In the genomic region with DNA sequence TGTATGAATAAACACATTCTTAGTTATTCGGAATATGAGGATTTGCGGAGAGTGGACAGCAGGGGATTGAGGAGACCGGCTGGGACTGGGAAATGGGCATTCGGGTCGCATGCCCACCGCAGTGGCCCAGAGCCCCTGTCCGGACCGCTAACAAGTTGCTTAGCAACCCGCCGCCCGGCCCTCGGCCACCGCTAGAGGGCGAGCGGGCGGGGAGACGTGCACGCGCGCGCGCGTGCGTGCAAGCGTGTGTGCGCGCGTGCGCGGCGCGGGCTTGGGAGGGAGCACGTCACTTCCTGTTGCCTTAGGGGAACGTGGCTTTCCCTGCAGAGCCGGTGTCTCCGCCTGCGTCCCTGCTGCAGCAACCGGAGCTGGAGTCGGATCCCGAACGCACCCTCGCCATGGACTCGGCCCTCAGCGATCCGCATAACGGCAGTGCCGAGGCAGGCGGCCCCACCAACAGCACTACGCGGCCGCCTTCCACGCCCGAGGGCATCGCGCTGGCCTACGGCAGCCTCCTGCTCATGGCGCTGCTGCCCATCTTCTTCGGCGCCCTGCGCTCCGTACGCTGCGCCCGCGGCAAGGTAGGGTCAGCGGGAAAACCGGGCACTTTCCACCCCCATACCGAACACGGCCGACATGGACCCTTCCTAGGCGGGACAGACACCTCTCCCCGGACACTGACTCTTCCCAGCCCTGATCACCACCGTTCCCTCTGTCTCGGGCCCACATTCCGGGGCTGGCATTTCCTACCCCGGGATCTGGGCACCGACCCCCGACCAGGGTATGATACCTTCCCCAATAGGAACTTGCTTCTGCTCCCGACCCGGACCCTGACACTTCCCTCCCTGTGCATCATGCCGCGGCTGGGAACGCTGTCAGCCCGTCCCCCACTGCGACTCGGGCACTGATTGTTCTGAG, we compare ENCODE assay signal across 1 cellular context.
TF ChIP-seq lines count a peak whose summit lies in the region.

A gene with protein sequence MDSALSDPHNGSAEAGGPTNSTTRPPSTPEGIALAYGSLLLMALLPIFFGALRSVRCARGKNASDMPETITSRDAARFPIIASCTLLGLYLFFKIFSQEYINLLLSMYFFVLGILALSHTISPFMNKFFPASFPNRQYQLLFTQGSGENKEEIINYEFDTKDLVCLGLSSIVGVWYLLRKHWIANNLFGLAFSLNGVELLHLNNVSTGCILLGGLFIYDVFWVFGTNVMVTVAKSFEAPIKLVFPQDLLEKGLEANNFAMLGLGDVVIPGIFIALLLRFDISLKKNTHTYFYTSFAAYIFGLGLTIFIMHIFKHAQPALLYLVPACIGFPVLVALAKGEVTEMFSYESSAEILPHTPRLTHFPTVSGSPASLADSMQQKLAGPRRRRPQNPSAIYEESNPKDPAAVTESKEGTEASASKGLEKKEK (plus strand): TSS at position 289 of the 918 bp plus-strand sequence. CDS start 110 bp downstream, at position 399.

TF ChIP-seq in K562, 482 proteins besides CTCF, POLR2A, EP300 and RAD21 (continued from another document and continues in another):
- TF ChIP-seq MEIS2 (IDR thresholded peaks at IDR 0.05; ENCODE audit: partially characterized antibody): peak; percentile 72
- TF ChIP-seq BMI1 (IDR thresholded peaks at IDR 0.05; ENCODE audit: low read length): no peak
- TF ChIP-seq ZNF507 (tag; conservative IDR thresholded peaks at IDR 0.05): no peak
- TF ChIP-seq, protein P1, sequence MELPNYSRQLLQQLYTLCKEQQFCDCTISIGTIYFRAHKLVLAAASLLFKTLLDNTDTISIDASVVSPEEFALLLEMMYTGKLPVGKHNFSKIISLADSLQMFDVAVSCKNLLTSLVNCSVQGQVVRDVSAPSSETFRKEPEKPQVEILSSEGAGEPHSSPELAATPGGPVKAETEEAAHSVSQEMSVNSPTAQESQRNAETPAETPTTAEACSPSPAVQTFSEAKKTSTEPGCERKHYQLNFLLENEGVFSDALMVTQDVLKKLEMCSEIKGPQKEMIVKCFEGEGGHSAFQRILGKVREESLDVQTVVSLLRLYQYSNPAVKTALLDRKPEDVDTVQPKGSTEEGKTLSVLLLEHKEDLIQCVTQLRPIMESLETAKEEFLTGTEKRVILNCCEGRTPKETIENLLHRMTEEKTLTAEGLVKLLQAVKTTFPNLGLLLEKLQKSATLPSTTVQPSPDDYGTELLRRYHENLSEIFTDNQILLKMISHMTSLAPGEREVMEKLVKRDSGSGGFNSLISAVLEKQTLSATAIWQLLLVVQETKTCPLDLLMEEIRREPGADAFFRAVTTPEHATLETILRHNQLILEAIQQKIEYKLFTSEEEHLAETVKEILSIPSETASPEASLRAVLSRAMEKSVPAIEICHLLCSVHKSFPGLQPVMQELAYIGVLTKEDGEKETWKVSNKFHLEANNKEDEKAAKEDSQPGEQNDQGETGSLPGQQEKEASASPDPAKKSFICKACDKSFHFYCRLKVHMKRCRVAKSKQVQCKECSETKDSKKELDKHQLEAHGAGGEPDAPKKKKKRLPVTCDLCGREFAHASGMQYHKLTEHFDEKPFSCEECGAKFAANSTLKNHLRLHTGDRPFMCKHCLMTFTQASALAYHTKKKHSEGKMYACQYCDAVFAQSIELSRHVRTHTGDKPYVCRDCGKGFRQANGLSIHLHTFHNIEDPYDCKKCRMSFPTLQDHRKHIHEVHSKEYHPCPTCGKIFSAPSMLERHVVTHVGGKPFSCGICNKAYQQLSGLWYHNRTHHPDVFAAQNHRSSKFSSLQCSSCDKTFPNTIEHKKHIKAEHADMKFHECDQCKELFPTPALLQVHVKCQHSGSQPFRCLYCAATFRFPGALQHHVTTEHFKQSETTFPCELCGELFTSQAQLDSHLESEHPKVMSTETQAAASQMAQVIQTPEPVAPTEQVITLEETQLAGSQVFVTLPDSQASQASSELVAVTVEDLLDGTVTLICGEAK (IDR thresholded peaks at IDR 0.05): peak; percentile 83
- TF ChIP-seq, protein P1 (CRISPR knock-in tag; IDR thresholded peaks at IDR 0.05): no peak
- peak; percentile 81 to 90 for TF ChIP-seq FOXK2 (conservative IDR thresholded peaks at IDR 0.05 in 1 of 2, IDR thresholded peaks at IDR 0.05 in 1 of 2; ENCODE audit: low read depth in 2 of 2)
- TF ChIP-seq, protein P2, sequence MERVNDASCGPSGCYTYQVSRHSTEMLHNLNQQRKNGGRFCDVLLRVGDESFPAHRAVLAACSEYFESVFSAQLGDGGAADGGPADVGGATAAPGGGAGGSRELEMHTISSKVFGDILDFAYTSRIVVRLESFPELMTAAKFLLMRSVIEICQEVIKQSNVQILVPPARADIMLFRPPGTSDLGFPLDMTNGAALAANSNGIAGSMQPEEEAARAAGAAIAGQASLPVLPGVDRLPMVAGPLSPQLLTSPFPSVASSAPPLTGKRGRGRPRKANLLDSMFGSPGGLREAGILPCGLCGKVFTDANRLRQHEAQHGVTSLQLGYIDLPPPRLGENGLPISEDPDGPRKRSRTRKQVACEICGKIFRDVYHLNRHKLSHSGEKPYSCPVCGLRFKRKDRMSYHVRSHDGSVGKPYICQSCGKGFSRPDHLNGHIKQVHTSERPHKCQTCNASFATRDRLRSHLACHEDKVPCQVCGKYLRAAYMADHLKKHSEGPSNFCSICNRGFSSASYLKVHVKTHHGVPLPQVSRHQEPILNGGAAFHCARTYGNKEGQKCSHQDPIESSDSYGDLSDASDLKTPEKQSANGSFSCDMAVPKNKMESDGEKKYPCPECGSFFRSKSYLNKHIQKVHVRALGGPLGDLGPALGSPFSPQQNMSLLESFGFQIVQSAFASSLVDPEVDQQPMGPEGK (CRISPR knock-in tag; IDR thresholded peaks at IDR 0.05; ENCODE audit: borderline replicate concordance): no peak
- TF ChIP-seq ZNF75A (CRISPR knock-in tag; IDR thresholded peaks at IDR 0.05): no peak
- TF ChIP-seq, protein P3, sequence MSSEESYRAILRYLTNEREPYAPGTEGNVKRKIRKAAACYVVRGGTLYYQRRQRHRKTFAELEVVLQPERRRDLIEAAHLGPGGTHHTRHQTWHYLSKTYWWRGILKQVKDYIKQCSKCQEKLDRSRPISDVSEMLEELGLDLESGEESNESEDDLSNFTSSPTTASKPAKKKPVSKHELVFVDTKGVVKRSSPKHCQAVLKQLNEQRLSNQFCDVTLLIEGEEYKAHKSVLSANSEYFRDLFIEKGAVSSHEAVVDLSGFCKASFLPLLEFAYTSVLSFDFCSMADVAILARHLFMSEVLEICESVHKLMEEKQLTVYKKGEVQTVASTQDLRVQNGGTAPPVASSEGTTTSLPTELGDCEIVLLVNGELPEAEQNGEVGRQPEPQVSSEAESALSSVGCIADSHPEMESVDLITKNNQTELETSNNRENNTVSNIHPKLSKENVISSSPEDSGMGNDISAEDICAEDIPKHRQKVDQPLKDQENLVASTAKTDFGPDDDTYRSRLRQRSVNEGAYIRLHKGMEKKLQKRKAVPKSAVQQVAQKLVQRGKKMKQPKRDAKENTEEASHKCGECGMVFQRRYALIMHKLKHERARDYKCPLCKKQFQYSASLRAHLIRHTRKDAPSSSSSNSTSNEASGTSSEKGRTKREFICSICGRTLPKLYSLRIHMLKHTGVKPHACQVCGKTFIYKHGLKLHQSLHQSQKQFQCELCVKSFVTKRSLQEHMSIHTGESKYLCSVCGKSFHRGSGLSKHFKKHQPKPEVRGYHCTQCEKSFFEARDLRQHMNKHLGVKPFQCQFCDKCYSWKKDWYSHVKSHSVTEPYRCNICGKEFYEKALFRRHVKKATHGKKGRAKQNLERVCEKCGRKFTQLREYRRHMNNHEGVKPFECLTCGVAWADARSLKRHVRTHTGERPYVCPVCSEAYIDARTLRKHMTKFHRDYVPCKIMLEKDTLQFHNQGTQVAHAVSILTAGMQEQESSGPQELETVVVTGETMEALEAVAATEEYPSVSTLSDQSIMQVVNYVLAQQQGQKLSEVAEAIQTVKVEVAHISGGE (CRISPR knock-in tag; IDR thresholded peaks at IDR 0.05): peak in 2 of 3 experiments; percentile 24 to 91; a peak in 3 of 6 replicates
- no peak for TF ChIP-seq ZNF324 (CRISPR knock-in tag; IDR thresholded peaks at IDR 0.05)
- no peak for TF ChIP-seq HMG20B (CRISPR knock-in tag; IDR thresholded peaks at IDR 0.05)
- TF ChIP-seq MXI1 (IDR thresholded peaks at IDR 0.05; ENCODE audit: low read depth, low read length): peak; percentile 73; the same call in 1 of the 2 replicates
- TF ChIP-seq NR4A1 (CRISPR knock-in tag; IDR thresholded peaks at IDR 0.05): peak; percentile 19; the same call in 1 of the 2 replicates
- TF ChIP-seq NR4A1 (tag; IDR thresholded peaks at IDR 0.05): peak; percentile 94
- TF ChIP-seq, protein P4, sequence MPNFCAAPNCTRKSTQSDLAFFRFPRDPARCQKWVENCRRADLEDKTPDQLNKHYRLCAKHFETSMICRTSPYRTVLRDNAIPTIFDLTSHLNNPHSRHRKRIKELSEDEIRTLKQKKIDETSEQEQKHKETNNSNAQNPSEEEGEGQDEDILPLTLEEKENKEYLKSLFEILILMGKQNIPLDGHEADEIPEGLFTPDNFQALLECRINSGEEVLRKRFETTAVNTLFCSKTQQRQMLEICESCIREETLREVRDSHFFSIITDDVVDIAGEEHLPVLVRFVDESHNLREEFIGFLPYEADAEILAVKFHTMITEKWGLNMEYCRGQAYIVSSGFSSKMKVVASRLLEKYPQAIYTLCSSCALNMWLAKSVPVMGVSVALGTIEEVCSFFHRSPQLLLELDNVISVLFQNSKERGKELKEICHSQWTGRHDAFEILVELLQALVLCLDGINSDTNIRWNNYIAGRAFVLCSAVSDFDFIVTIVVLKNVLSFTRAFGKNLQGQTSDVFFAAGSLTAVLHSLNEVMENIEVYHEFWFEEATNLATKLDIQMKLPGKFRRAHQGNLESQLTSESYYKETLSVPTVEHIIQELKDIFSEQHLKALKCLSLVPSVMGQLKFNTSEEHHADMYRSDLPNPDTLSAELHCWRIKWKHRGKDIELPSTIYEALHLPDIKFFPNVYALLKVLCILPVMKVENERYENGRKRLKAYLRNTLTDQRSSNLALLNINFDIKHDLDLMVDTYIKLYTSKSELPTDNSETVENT (CRISPR knock-in tag; IDR thresholded peaks at IDR 0.05): peak; percentile 16; the same call in 1 of the 2 replicates
- TF ChIP-seq DACH1 (IDR thresholded peaks at IDR 0.05; ENCODE audit: partially characterized antibody): no peak
- TF ChIP-seq, protein P5, sequence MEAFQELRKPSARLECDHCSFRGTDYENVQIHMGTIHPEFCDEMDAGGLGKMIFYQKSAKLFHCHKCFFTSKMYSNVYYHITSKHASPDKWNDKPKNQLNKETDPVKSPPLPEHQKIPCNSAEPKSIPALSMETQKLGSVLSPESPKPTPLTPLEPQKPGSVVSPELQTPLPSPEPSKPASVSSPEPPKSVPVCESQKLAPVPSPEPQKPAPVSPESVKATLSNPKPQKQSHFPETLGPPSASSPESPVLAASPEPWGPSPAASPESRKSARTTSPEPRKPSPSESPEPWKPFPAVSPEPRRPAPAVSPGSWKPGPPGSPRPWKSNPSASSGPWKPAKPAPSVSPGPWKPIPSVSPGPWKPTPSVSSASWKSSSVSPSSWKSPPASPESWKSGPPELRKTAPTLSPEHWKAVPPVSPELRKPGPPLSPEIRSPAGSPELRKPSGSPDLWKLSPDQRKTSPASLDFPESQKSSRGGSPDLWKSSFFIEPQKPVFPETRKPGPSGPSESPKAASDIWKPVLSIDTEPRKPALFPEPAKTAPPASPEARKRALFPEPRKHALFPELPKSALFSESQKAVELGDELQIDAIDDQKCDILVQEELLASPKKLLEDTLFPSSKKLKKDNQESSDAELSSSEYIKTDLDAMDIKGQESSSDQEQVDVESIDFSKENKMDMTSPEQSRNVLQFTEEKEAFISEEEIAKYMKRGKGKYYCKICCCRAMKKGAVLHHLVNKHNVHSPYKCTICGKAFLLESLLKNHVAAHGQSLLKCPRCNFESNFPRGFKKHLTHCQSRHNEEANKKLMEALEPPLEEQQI (IDR thresholded peaks at IDR 0.05): no peak
- no peak for TF ChIP-seq PCBP1 (IDR thresholded peaks at IDR 0.05; ENCODE audit: low read depth, low read length, poor library complexity, severe bottlenecking)
- TF ChIP-seq HDAC6 (IDR thresholded peaks at IDR 0.05; ENCODE audit: low read depth, low read length): no peak
- TF ChIP-seq CSDE1 (IDR thresholded peaks at IDR 0.05): peak in 1 of 2 experiments; percentile 53; a peak in 1 of 4 replicates
- no peak for TF ChIP-seq ZNF696 (CRISPR knock-in tag; conservative IDR thresholded peaks at IDR 0.05)
- TF ChIP-seq GABPB1 (CRISPR knock-in tag; IDR thresholded peaks at IDR 0.05): peak; percentile 98
- no peak for TF ChIP-seq FOXA1 (IDR thresholded peaks at IDR 0.05; ENCODE audit: borderline replicate concordance)
- TF ChIP-seq CXXC5 (CRISPR knock-in tag; IDR thresholded peaks at IDR 0.05): peak; percentile 98
- no peak for TF ChIP-seq STAT5B (CRISPR knock-in tag; IDR thresholded peaks at IDR 0.05)
- TF ChIP-seq SRF (CRISPR knock-in tag; IDR thresholded peaks at IDR 0.05): 0 out of 4 replicates have a peak, but pooled peaks of 1 of the 2 experiments have one; percentile 34
- no peak for TF ChIP-seq ZNF764 (CRISPR knock-in tag; IDR thresholded peaks at IDR 0.05; ENCODE audit: low read depth)
- no peak for TF ChIP-seq ZNF77 (CRISPR knock-in tag; IDR thresholded peaks at IDR 0.05)
- peak; percentile 42; the same call in 1 of the 2 replicates for TF ChIP-seq NR3C1 (CRISPR knock-in tag; IDR thresholded peaks at IDR 0.05)
- TF ChIP-seq ERF (CRISPR knock-in tag; IDR thresholded peaks at IDR 0.05): peak; percentile 53; the same call in 1 of the 2 replicates
- TF ChIP-seq ZNF263 (CRISPR knock-in tag; IDR thresholded peaks at IDR 0.05; ENCODE audit: borderline replicate concordance): no peak; the same call in 1 of the 2 replicates
- no peak for TF ChIP-seq MECOM (CRISPR knock-in tag; IDR thresholded peaks at IDR 0.05)
- no peak for TF ChIP-seq MCM7 (IDR thresholded peaks at IDR 0.05)
